ENCODE assay signal across 14 cellular contexts in the genomic region with DNA sequence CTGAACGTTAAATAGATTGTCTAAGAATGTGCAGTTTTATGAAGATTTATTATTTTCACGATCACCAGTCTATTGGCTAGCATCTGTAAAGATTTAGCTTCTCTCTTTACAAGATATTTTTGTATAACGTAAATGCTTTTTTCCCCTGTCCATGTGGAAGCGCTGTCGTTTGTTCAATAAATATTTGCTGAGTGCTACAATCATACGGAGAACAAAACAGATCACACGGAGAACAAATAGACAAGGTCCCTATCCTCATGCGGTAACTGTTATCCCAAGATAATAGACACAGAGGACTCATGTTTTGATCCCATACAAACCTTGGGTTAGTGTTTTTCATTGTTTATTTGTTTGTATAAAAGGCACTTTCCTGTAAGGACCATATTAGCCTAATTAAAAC.
DNase-seq lines count a peak whose midpoint lies in the region; ATAC-seq and TF ChIP-seq lines count a peak whose summit lies in the region.
"Had no signal": no experiment of that assay in that cellular context is flagged by ENCODE, and none has a peak within 500 bp of the region (broad histone marks: within the 10 kb centered on the region; RNA-seq: fewer than 3 reads in every experiment).

No MANE protein-coding gene starts in this region.

- no peak for TF ChIP-seq EP300 in upper lobe of left lung (IDR thresholded peaks at IDR 0.05)

- POLR2A ChIA-PET in activated CD4-positive, alpha-beta memory T cell treated with anti-CD3 and anti-CD28 coated beads for 36 hours (lab: Charles Lee): no interaction called here

- H3K36me3 ChIP-seq in hepatocyte (replicated peaks; ENCODE audit: insufficient read depth, low read depth) (no peaks in the 10 kb centered on the region), upper lobe of left lung (no peaks in the 10 kb centered on the region), heart left ventricle (no peaks in the 10 kb centered on the region)

- peaks cover 61% of the 10 kb centered on the region for H3K79me2 ChIP-seq in hepatocyte

- H3K4me3 ChIP-seq in hepatocyte: no peak overlapping the region
- H3K4me3 ChIP-seq in upper lobe of left lung: peak overlapping the region in 3 of 4 donors; percentile 2 to 28 (median 20)
- peak overlapping the region in 4 of 12 donors; percentile 2 to 15 (median 8) for H3K4me3 ChIP-seq in heart left ventricle

- H3K4me1 Mint-ChIP-seq in activated CD4-positive, alpha-beta memory T cell treated with anti-CD3 and anti-CD28 coated beads for 36 hours (ENCODE audit: low read depth): no peaks in the 10 kb centered on the region
- H3K4me1 Mint-ChIP-seq: activated naive CD8-positive, alpha-beta T cell treated with anti-CD3 and anti-CD28 coated beads, Interleukin-2, amount 10 ng/mL, durations not matched to agents 7 days and 5 days had no signal

- peaks cover 3% of the 10 kb centered on the region for H3K9me3 Mint-ChIP-seq in activated CD4-positive, alpha-beta memory T cell treated with anti-CD3 and anti-CD28 coated beads for 36 hours
- H3K9me3 Mint-ChIP-seq: activated naive CD8-positive, alpha-beta T cell treated with anti-CD3 and anti-CD28 coated beads, Interleukin-2, amount 10 ng/mL, durations not matched to agents 7 days and 5 days; CD4-positive, alpha-beta T cell had no signal

- peaks cover 2% of the 10 kb centered on the region for H3K27me3 Mint-ChIP-seq in activated CD4-positive, alpha-beta memory T cell treated with anti-CD3 and anti-CD28 coated beads for 36 hours
- H3K27me3 Mint-ChIP-seq: CD4-positive, alpha-beta T cell had no signal

- no peak overlapping the region for H3K4me3 Mint-ChIP-seq in activated CD4-positive, alpha-beta memory T cell treated with anti-CD3 and anti-CD28 coated beads for 36 hours
- H3K4me3 Mint-ChIP-seq: activated naive CD8-positive, alpha-beta T cell treated with anti-CD3 and anti-CD28 coated beads, Interleukin-2, amount 10 ng/mL, durations not matched to agents 7 days and 5 days; CD4-positive, alpha-beta T cell; T-helper 1 cell treated with Interleukin-12 subunit alpha and Interleukin-12 subunit beta and Interleukin-4 antibody, amounts not matched to agents 30 μg/mL and 1 μg/mL, for 36 hours had no signal

- CTCF ChIA-PET in activated CD4-positive, alpha-beta memory T cell treated with anti-CD3 and anti-CD28 coated beads for 36 hours (lab: Charles Lee): no interaction called here

- H3K9me3 ChIP-seq in hepatocyte (ENCODE audit: low read depth) (no peaks in the 10 kb centered on the region), upper lobe of left lung (no peaks in the 10 kb centered on the region), heart left ventricle (peaks cover 0 to 2% (median 0%) of the 10 kb centered on the region in 12 donors)

- peak; percentile 2 for DNase-seq in NCI-H146 (lab: John Stamatoyannopoulos, UW)
- DNase-seq in NCI-H146 treated with DMSO at 0.1 percent for 48 hours (lab: John Stamatoyannopoulos, UW; ENCODE audit: unreplicated experiment): no peak
- DNase-seq in NCI-H774 (lab: John Stamatoyannopoulos, UW): peak; percentile 79
- DNase-seq in hepatocyte (ENCODE audit: low spot score): no peak
- no peak for DNase-seq in upper lobe of left lung
- no peak for DNase-seq in activated CD4-positive, alpha-beta memory T cell treated with anti-CD3 and anti-CD28 coated beads for 36 hours
- no peak for DNase-seq in stimulated activated naive CD4-positive, alpha-beta T cell (lab: John Stamatoyannopoulos, UW)
- DNase-seq in heart left ventricle: no peak
- DNase-seq: activated naive CD8-positive, alpha-beta T cell treated with anti-CD3 and anti-CD28 coated beads, Interleukin-2, amount 10 ng/mL, durations not matched to agents 7 days and 5 days; CD4-positive, alpha-beta T cell; head of caudate nucleus; posterior cingulate gyrus had no signal

- no peak for TF ChIP-seq CTCF in hepatocyte (IDR thresholded peaks at IDR 0.05; ENCODE audit: poor library complexity)
- TF ChIP-seq CTCF in upper lobe of left lung (IDR thresholded peaks at IDR 0.05): no peak
- no peak for TF ChIP-seq CTCF in heart left ventricle (IDR thresholded peaks at IDR 0.05)

- H3K4me1 ChIP-seq in hepatocyte (ENCODE audit: insufficient read depth): peaks cover 14% of the 10 kb centered on the region
- H3K4me1 ChIP-seq in upper lobe of left lung: peaks cover 0 to 4% (median 0%) of the 10 kb centered on the region in 4 donors
- H3K4me1 ChIP-seq in heart left ventricle: no peaks in the 10 kb centered on the region

- H2AFZ ChIP-seq in hepatocyte: no peak overlapping the region

- H3K4me2 ChIP-seq in hepatocyte: peak overlapping the region; percentile 50

- intact Hi-C loops in activated CD4-positive, alpha-beta memory T cell treated with anti-CD3 and anti-CD28 coated beads for 36 hours (cut with micrococcal nuclease): no loop called here
- intact Hi-C loops in heart left ventricle (cut with DNase I): no loop called here

- H3K36me3 Mint-ChIP-seq in activated CD4-positive, alpha-beta memory T cell treated with anti-CD3 and anti-CD28 coated beads for 36 hours: no peaks in the 10 kb centered on the region
- H3K36me3 Mint-ChIP-seq: activated naive CD8-positive, alpha-beta T cell treated with anti-CD3 and anti-CD28 coated beads, Interleukin-2, amount 10 ng/mL, durations not matched to agents 7 days and 5 days had no signal

- no peaks in the 10 kb centered on the region for H4K20me1 ChIP-seq in hepatocyte (ENCODE audit: insufficient read depth, poor library complexity, severe bottlenecking)

- H3K27ac Mint-ChIP-seq in activated CD4-positive, alpha-beta memory T cell treated with anti-CD3 and anti-CD28 coated beads for 36 hours: no peak overlapping the region
- H3K27ac Mint-ChIP-seq: activated naive CD8-positive, alpha-beta T cell treated with anti-CD3 and anti-CD28 coated beads, Interleukin-2, amount 10 ng/mL, durations not matched to agents 7 days and 5 days; CD4-positive, alpha-beta T cell; T-helper 1 cell treated with Interleukin-12 subunit alpha and Interleukin-12 subunit beta and Interleukin-4 antibody, amounts not matched to agents 30 μg/mL and 1 μg/mL, for 36 hours had no signal

- TF ChIP-seq POLR2A in upper lobe of left lung (IDR thresholded peaks at IDR 0.05) (no peak), heart left ventricle (IDR thresholded peaks at IDR 0.05) (no peak)

- 26% methylated on average over 8 of the region's 8 CpGs for WGBS in hepatocyte (ENCODE audit: low lambda C conversion rate, missing lambda C conversion rate)
- 39 to 50% methylated on average over 8 of the region's 8 CpGs for WGBS in upper lobe of left lung, 2 donors
- WGBS in heart left ventricle, 4 donors: 61 to 68% (median 64%) methylated on average over 8 of the region's 8 CpGs

- H3K27me3 ChIP-seq in hepatocyte (no peaks in the 10 kb centered on the region), upper lobe of left lung (no peaks in the 10 kb centered on the region), heart left ventricle (no peaks in the 10 kb centered on the region)

- no peak for ATAC-seq in upper lobe of left lung (ENCODE audit: low FRiP score in 2 of 2)
- no peak for ATAC-seq in heart left ventricle

- H3K9me2 ChIP-seq in hepatocyte (replicated peaks; ENCODE audit: insufficient read depth): no peaks in the 10 kb centered on the region

- H3K27ac ChIP-seq in hepatocyte: no peak overlapping the region
- no peak overlapping the region for H3K27ac ChIP-seq in upper lobe of left lung
- H3K27ac ChIP-seq in heart left ventricle: no peak overlapping the region
- H3K27ac ChIP-seq: RWPE1 had no signal

Comparison
In these comparisons a context has a peak if more than half of its experiments do, and no peak if none do; other contexts are left out.
1. DNase-seq: peak in NCI-H146 (single experiment) and NCI-H774 (single experiment); none in NCI-H146 treated with DMSO at 0.1 percent for 48 hours (single experiment), hepatocyte (single experiment), upper lobe of left lung (0 of 2), activated CD4-positive, alpha-beta memory T cell treated with anti-CD3 and anti-CD28 coated beads for 36 hours (single experiment), stimulated activated naive CD4-positive, alpha-beta T cell (0 of 6) and heart left ventricle (0 of 5).